Comparison of ENCODE assay signal across 8 cellular contexts in genomic region chr20:36830791-36831691, GRCh38. TPM values are rescaled to one million over a fixed set of nuclear protein-coding genes. Genes with fewer than 3 reads are reported as not detected.
DNase-seq lines count a peak whose midpoint lies in the region; ATAC-seq and TF ChIP-seq lines count a peak whose summit lies in the region.

No MANE protein-coding gene starts in this region.

- POLR2A ChIA-PET in AG04450 (lab: Yijun Ruan, JAX): interaction anchor here (0.5 to 1.2 kb wide), 4 partner anchors 9 to 80 kb away, joined by 3 to 4 read pairs (median 4); a partner anchor contains a TSS

- H3K27ac ChIP-seq in AG04450 (ENCODE audit: low read depth, low read length) (no peak overlapping the region), epithelial cell of prostate (peak overlapping the region; percentile 31)

- DNase-seq in AG04450 (ENCODE audit: low read depth, low spot score): no peak
- no peak for DNase-seq in NB4 (ENCODE audit: low read depth)
- no peak for DNase-seq in epithelial cell of prostate (ENCODE audit: low read depth, low spot score)
- DNase-seq in neural crest cell (ENCODE audit: low read depth, low spot score): no peak
- no peak for DNase-seq in NCI-H2171 treated with DMSO at 0.1 percent for 48 hours (lab: John Stamatoyannopoulos, UW)
- no peak for DNase-seq in GM19238 (ENCODE audit: insufficient read length, low spot score)
- DNase-seq in NCI-H1930 (lab: John Stamatoyannopoulos, UW): no peak

- TF ChIP-seq CTCF in AG04450 (IDR thresholded peaks at IDR 0.05; ENCODE audit: low read depth, low read length) (peak; percentile 55), NB4 (IDR thresholded peaks at IDR 0.05; ENCODE audit: low read depth, low read length) (peak; percentile 25), neural crest cell (conservative IDR thresholded peaks at IDR 0.05) (peak; percentile 23)

- H3K9me3 ChIP-seq in AG04450 (ENCODE audit: control insufficient read depth, insufficient read depth, low read length): no peaks in the 10 kb centered on the region

- CTCF ChIA-PET in AG04450 (lab: Charles Lee): interaction anchor here (0.9 to 1.4 kb wide), 4 partner anchors 10 to 164 kb away, joined by 3 to 10 read pairs (median 3); partner anchors contain the start of gene DSN1

- TF ChIP-seq POLR2A in NB4 (IDR thresholded peaks at IDR 0.05; ENCODE audit: extremely low read depth, insufficient read length): no peak

- H3K27ac Mint-ChIP-seq in neural crest cell (ENCODE audit: unreplicated experiment): peak overlapping the region; percentile 43

- H3K4me1 Mint-ChIP-seq in neural crest cell: peaks cover 34% of the 10 kb centered on the region

- H3K4me3 ChIP-seq in AG04450 (ENCODE audit: low read depth, low read length) (no peak overlapping the region), NB4 (ENCODE audit: low read depth, low read length) (no peak overlapping the region)

- ATAC-seq in HG03565 (IDR thresholded peaks at IDR 0.05; ENCODE audit: unreplicated experiment): no peak

- no peak overlapping the region for H3K4me3 Mint-ChIP-seq in neural crest cell

- no peaks in the 10 kb centered on the region for H3K9me3 Mint-ChIP-seq in neural crest cell

- no peaks in the 10 kb centered on the region for H3K36me3 Mint-ChIP-seq in neural crest cell (ENCODE audit: low read depth)

- no peaks in the 10 kb centered on the region for H3K27me3 ChIP-seq in AG04450 (ENCODE audit: control insufficient read depth, insufficient read depth, low read length)

- no peaks in the 10 kb centered on the region for H3K27me3 Mint-ChIP-seq in neural crest cell (ENCODE audit: low read depth)

RNA-seq across cellular contexts. Expression of gene TLDC2, which starts 44.9 kb away (rescaled TPM):
- 0.27 and 0.57 TPM in 2 replicates for polyA plus RNA-seq in AG04450 (2011; rRNA removed)
- polyA minus RNA-seq in AG04450 (2011; rRNA and poly(A)+ RNA removed): 0.17 and 0.28 TPM in 2 replicates
- not detected in 2 replicates for total RNA-seq in neural crest cell

RNA-seq across cellular contexts. Expression of gene DSN1, which starts 57.5 kb away (rescaled TPM):
- polyA plus RNA-seq in AG04450 (2011; rRNA removed): 6.0 and 8.7 TPM in 2 replicates
- 2.9 and 4.2 TPM in 2 replicates for polyA minus RNA-seq in AG04450 (2011; rRNA and poly(A)+ RNA removed)
- total RNA-seq in neural crest cell: 29.1 and 30.6 TPM in 2 replicates
